In the genomic region with DNA sequence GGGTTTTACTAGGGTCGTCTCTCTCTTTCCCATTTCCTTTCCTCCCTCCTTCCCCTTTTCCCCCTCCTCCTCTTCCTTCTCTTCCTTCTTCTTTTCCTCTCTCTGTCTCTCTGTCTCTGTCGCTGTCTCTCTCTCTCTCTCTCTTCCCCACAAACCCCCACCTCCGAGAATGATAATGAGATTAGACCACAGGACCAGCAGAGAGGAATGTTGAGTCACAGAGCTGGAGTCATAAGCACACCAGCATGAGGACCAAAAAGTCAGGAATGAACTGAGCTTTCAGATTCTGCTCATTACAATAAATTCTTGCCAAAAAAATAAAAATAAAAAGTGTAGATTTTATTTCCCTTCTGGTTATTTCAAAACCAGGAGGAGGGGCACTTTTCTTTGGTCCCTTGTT, we compare ENCODE assay signal across 18 cellular contexts.
DNase-seq lines count a peak whose midpoint lies in the region; ATAC-seq, FAIRE-seq and TF ChIP-seq lines count a peak whose summit lies in the region.
"Had no signal": no experiment of that assay in that cellular context is flagged by ENCODE, and none has a peak within 500 bp of the region (broad histone marks: within the 10 kb centered on the region; RNA-seq: fewer than 3 reads in every experiment).

No MANE protein-coding gene starts in this region.

- H3K4me3 ChIP-seq in HepG2 (replicated peaks in 1 of 3; ENCODE audit: insufficient read depth in 1 of 3, low read depth in 2 of 3, low read length in 3 of 3) (no peak overlapping the region), right lobe of liver (no peak overlapping the region), astrocyte of the cerebellum (ENCODE audit: low read depth, low read length) (no peak overlapping the region)
- H3K4me3 ChIP-seq: spleen had no signal

- no peak overlapping the region for H3K4me2 ChIP-seq in HepG2 (ENCODE audit: low read depth, low read length)

- intact Hi-C loops in HepG2 (cut with micrococcal nuclease; ENCODE audit: unreplicated experiment) = no loop called here
- intact Hi-C loops in right lobe of liver (cut with DNase I) = no loop called here

- H2AFZ ChIP-seq in HepG2 (ENCODE audit: low read length) = no peak overlapping the region

- CTCF ChIA-PET in HepG2 (lab: Yijun Ruan, JAX; ENCODE audit: low intra/inter-chr PET ratio, low total read pairs) = no interaction called here

- no peaks in the 10 kb centered on the region for H3K79me2 ChIP-seq in HepG2 (ENCODE audit: insufficient read depth, low read length)

- no TSS peak for BruUV-seq in HepG2 (replicated peaks; lab: Mats Ljungman, UMichigan)

- H3K9me3 ChIP-seq in HepG2 (ENCODE audit: low read length) (peaks cover 25% of the 10 kb centered on the region), right lobe of liver (no peaks in the 10 kb centered on the region)

- no peaks in the 10 kb centered on the region for H3K27me3 ChIP-seq in HepG2 (ENCODE audit: control insufficient read depth in 1 of 2, insufficient read depth in 2 of 2, low read length in 2 of 2)
- H3K27me3 ChIP-seq in right lobe of liver = no peaks in the 10 kb centered on the region
- H3K27me3 ChIP-seq: spleen had no signal

- H3K9ac ChIP-seq in HepG2 (ENCODE audit: insufficient read depth, low read depth, low read length) = no peak overlapping the region

- TF ChIP-seq POLR2A in HepG2 (IDR thresholded peaks at IDR 0.05; ENCODE audit: insufficient read depth in 1 of 2, low read depth in 2 of 2, low read length in 2 of 2) (no peak), right lobe of liver (IDR thresholded peaks at IDR 0.05) (no peak)

- no peak for TF ChIP-seq RAD21 in HepG2 (CRISPR knock-in tag; IDR thresholded peaks at IDR 0.05)

- ATAC-seq in HepG2 = no peak
- no peak for ATAC-seq in right lobe of liver
- ATAC-seq in HG02798 (IDR thresholded peaks at IDR 0.05; ENCODE audit: poor library complexity, unreplicated experiment) = no peak
- no peak for ATAC-seq in GM18868 (IDR thresholded peaks at IDR 0.05; ENCODE audit: unreplicated experiment)
- ATAC-seq: activated CD8-positive, alpha-beta T cell treated with anti-CD3 and anti-CD28 coated beads, Interleukin-2, amount 10 ng/mL, durations not matched to agents 7 days and 5 days; CD8-positive, alpha-beta T cell; stimulated activated naive CD8-positive, alpha-beta T cell treated with anti-CD3 and anti-CD28 coated beads, Interleukin-15, Interleukin-2, amounts not matched to agents 100 U/mL and 50 U/mL, for 24 hours had no signal

- no peak for TF ChIP-seq EP300 in HepG2 (IDR thresholded peaks at IDR 0.05; ENCODE audit: low read depth in 2 of 2, low read length in 2 of 2)
- no peak for TF ChIP-seq EP300 in HepG2 (CRISPR knock-in tag; IDR thresholded peaks at IDR 0.05; ENCODE audit: borderline replicate concordance)

- in situ Hi-C loops in HepG2 (cut with HindIII; ENCODE audit: extremely low pct_ligation_motif_present, low pct_unique_long_range_greater_than_20kb) (no loop called here), astrocyte of the cerebellum (cut with HindIII; ENCODE audit: low sequenced_read_pairs) (no loop called here), KBM-7 (cut with MboI; ENCODE audit: low pct_unique_long_range_greater_than_20kb, low sequenced_read_pairs) (no loop called here)

- no peak overlapping the region for H3K27ac ChIP-seq in HepG2 (ENCODE audit: extremely low read length, insufficient read depth, low read length)
- no peak overlapping the region for H3K27ac ChIP-seq in right lobe of liver
- H3K27ac ChIP-seq: 22Rv1, spleen had no signal

- no peak for DNase-seq in HepG2 (ENCODE audit: low spot score)
- DNase-seq in right lobe of liver = no peak
- DNase-seq in astrocyte of the cerebellum (ENCODE audit: low read depth) = peak; percentile 75
- DNase-seq in kidney tubule cell (ENCODE audit: low spot score) = peak; percentile 16
- DNase-seq in HuH-7.5 (ENCODE audit: low spot score) = no peak
- DNase-seq in KBM-7 = no peak
- DNase-seq: activated CD8-positive, alpha-beta T cell treated with anti-CD3 and anti-CD28 coated beads, Interleukin-2, amount 10 ng/mL, durations not matched to agents 7 days and 5 days; CD8-positive, alpha-beta T cell; GDM1; NCI-H1694; NCI-H510A; nucleus accumbens; spleen; stimulated activated naive CD8-positive, alpha-beta T cell treated with anti-CD3 and anti-CD28 coated beads, Interleukin-15, Interleukin-2, amounts not matched to agents 100 U/mL and 50 U/mL, for 24 hours had no signal

- no peaks in the 10 kb centered on the region for H3K36me3 ChIP-seq in HepG2 (replicated peaks in 1 of 2; ENCODE audit: control insufficient read depth in 1 of 2, insufficient read depth in 2 of 2, low read length in 2 of 2)
- no peaks in the 10 kb centered on the region for H3K36me3 ChIP-seq in right lobe of liver
- H3K36me3 ChIP-seq: spleen had no signal

- H4K20me1 ChIP-seq in HepG2 (ENCODE audit: insufficient read depth, low read length) = no peaks in the 10 kb centered on the region

- TF ChIP-seq CTCF in HepG2 (CRISPR knock-in tag; IDR thresholded peaks at IDR 0.05) = no peak
- TF ChIP-seq CTCF in right lobe of liver (IDR thresholded peaks at IDR 0.05) = no peak
- TF ChIP-seq CTCF in astrocyte of the cerebellum (IDR thresholded peaks at IDR 0.05; ENCODE audit: low read depth, low read length, missing control alignments) = no peak

- POLR2A ChIA-PET in HepG2 (lab: Yijun Ruan, JAX) = no interaction called here

- 16% methylated on average over 3 of the region's 3 CpGs for WGBS in HepG2 (ENCODE audit: low lambda C conversion rate)
- 58% methylated on average over 3 of the region's 3 CpGs for WGBS in right lobe of liver (ENCODE audit: insufficient coverage, low coverage, low lambda C conversion rate, missing lambda C conversion rate)

- FAIRE-seq in HepG2 (lab: Jason Lieb, UNC) = no peak
- FAIRE-seq: frontal cortex had no signal

- no peaks in the 10 kb centered on the region for H3K4me1 ChIP-seq in HepG2 (ENCODE audit: insufficient read depth, low read length)
- H3K4me1 ChIP-seq in right lobe of liver = no peaks in the 10 kb centered on the region
- H3K4me1 ChIP-seq: spleen had no signal

TF ChIP-seq in HepG2, 621 proteins besides CTCF, POLR2A, EP300 and RAD21:
- no peak for TF ChIP-seq ZSCAN12 (CRISPR knock-in tag; IDR thresholded peaks at IDR 0.05)
- TF ChIP-seq HNRNPK (IDR thresholded peaks at IDR 0.05; ENCODE audit: low read depth, low read length, poor library complexity, severe bottlenecking) = peak; percentile 21
- TF ChIP-seq, protein P1, sequence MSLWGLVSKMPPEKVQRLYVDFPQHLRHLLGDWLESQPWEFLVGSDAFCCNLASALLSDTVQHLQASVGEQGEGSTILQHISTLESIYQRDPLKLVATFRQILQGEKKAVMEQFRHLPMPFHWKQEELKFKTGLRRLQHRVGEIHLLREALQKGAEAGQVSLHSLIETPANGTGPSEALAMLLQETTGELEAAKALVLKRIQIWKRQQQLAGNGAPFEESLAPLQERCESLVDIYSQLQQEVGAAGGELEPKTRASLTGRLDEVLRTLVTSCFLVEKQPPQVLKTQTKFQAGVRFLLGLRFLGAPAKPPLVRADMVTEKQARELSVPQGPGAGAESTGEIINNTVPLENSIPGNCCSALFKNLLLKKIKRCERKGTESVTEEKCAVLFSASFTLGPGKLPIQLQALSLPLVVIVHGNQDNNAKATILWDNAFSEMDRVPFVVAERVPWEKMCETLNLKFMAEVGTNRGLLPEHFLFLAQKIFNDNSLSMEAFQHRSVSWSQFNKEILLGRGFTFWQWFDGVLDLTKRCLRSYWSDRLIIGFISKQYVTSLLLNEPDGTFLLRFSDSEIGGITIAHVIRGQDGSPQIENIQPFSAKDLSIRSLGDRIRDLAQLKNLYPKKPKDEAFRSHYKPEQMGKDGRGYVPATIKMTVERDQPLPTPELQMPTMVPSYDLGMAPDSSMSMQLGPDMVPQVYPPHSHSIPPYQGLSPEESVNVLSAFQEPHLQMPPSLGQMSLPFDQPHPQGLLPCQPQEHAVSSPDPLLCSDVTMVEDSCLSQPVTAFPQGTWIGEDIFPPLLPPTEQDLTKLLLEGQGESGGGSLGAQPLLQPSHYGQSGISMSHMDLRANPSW (CRISPR knock-in tag; IDR thresholded peaks at IDR 0.05; ENCODE audit: borderline replicate concordance) = no peak
- TF ChIP-seq, protein P2, sequence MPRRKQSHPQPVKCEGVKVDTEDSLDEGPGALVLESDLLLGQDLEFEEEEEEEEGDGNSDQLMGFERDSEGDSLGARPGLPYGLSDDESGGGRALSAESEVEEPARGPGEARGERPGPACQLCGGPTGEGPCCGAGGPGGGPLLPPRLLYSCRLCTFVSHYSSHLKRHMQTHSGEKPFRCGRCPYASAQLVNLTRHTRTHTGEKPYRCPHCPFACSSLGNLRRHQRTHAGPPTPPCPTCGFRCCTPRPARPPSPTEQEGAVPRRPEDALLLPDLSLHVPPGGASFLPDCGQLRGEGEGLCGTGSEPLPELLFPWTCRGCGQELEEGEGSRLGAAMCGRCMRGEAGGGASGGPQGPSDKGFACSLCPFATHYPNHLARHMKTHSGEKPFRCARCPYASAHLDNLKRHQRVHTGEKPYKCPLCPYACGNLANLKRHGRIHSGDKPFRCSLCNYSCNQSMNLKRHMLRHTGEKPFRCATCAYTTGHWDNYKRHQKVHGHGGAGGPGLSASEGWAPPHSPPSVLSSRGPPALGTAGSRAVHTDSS (CRISPR knock-in tag; conservative IDR thresholded peaks at IDR 0.05) = no peak
- no peak for TF ChIP-seq CCDC6 (CRISPR knock-in tag; IDR thresholded peaks at IDR 0.05)
- TF ChIP-seq MAZ (IDR thresholded peaks at IDR 0.05; ENCODE audit: borderline replicate concordance, low read depth, low read length) = no peak
- no peak for TF ChIP-seq MAZ (CRISPR knock-in tag; IDR thresholded peaks at IDR 0.05; ENCODE audit: low read depth)

Comparison
In these comparisons a context has a peak if more than half of its experiments do, and no peak if none do; other contexts are left out.
1. DNase-seq: peak in astrocyte of the cerebellum (single experiment) and kidney tubule cell (single experiment); none in HepG2 (single experiment), right lobe of liver (0 of 3), HuH-7.5 (single experiment) and KBM-7 (single experiment).